Comparison of ENCODE assay signal across 26 cellular contexts in the genomic region with DNA sequence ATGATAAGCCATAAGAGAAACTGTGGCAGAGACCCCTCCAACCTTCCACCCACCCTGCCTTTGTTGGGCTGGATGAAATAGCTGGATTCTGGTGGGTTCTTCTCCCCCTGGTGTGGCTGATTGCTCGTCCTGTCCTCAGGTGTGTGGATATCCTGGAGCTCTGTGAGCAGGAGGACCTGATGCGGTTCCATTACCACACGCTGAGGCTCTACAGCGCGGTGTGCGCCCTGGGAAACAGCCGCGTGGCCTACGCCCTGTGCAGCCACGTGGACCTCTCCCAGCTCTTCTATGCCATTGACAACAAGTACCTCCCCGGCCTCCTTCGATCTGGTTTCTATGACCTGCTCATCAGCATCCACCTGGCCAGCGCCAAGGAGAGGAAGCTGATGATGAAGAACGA.
"Had no signal": no experiment of that assay in that cellular context is flagged by ENCODE, and none has a peak within 500 bp of the region (broad histone marks: within the 10 kb centered on the region; RNA-seq: fewer than 3 reads in every experiment).

No MANE protein-coding gene starts in this region.

- H3K4me3 ChIP-seq: neural progenitor cell, ovary, psoas muscle, right lobe of liver, sigmoid colon, stomach, thoracic aorta, thyroid gland, tibial nerve, upper lobe of right lung, uterus had no signal

- H3K36me3 ChIP-seq: neural progenitor cell, neutrophil, ovary, right lobe of liver, thyroid gland, tibial nerve, upper lobe of right lung, uterus had no signal

- H3K27me3 ChIP-seq: neural progenitor cell, neutrophil, ovary, right lobe of liver, sigmoid colon, stomach, thyroid gland, tibial nerve, upper lobe of right lung, uterus had no signal

- H2AFZ ChIP-seq: neural progenitor cell, parathyroid adenoma had no signal

- DNase-seq: naive thymus-derived CD4-positive, alpha-beta T cell; natural killer cell; nucleus accumbens; ovary; psoas muscle; right cardiac atrium; right lobe of liver; sigmoid colon; small intestine; stimulated activated CD4-positive, alpha-beta T cell treated with anti-CD3 and anti-CD28 coated beads, Interleukin-15, amount 100 ng/mL, for 24 hours; stimulated activated CD4-positive, alpha-beta T cell treated with anti-CD3 and anti-CD28 coated beads, Interleukin-2, amount 100 ng/mL, for 24 hours; stimulated activated CD4-positive, alpha-beta T cell treated with anti-CD3 and anti-CD28 coated beads, Interleukin-2, amount 100 ng/mL, for 48 hours; stimulated activated CD4-positive, alpha-beta T cell treated with anti-CD3 and anti-CD28 coated beads, Interleukin-4, amount 100 ng/mL, for 24 hours; stimulated activated naive B cell treated with anti-CD40 and anti-IgM and Interleukin-4, amounts not matched to agents 10 μg/mL and 1 μg/mL and 100 μg/mL, for 72 hours; stimulated activated naive CD4-positive, alpha-beta T cell treated with Interleukin-2 at 50 U/mL for 16 hours; stomach; thyroid gland; trophoblast cell; upper lobe of right lung; uterus had no signal

- H3K9ac ChIP-seq: neural progenitor cell, parathyroid adenoma had no signal

- H3K4me2 ChIP-seq: neural progenitor cell had no signal

- ATAC-seq: naive thymus-derived CD4-positive, alpha-beta T cell; natural killer cell; right cardiac atrium; right lobe of liver; stimulated activated effector memory CD8-positive, alpha-beta T cell treated with anti-CD3 and anti-CD28 coated beads, Interleukin-12 subunit alpha, Interleukin-12 subunit beta, amount 100 ng/mL, for 72 hours; stimulated activated naive B cell treated with anti-CD40 and anti-IgM and Interleukin-4, amounts not matched to agents 10 μg/mL and 1 μg/mL and 100 μg/mL, for 72 hours had no signal

- H3K9me3 ChIP-seq: neutrophil, ovary, psoas muscle, right lobe of liver, sigmoid colon, stomach, thoracic aorta, thyroid gland, tibial nerve, upper lobe of right lung, uterus had no signal

- H3K27ac ChIP-seq: neural progenitor cell, neutrophil, ovary, parathyroid adenoma, psoas muscle, right lobe of liver, sigmoid colon, stomach, thoracic aorta, thyroid gland, tibial nerve, upper lobe of right lung, uterus had no signal

- H3K4me1 ChIP-seq: neural progenitor cell, parathyroid adenoma, psoas muscle, right lobe of liver, sigmoid colon, stomach, tibial nerve, upper lobe of right lung, uterus had no signal
